In genomic region chr9:37026085-37026935, GRCh38 we compare ENCODE assay signal across 8 cellular contexts. TPM values are rescaled to one million over a fixed set of nuclear protein-coding genes. Genes with fewer than 3 reads are reported as not detected.
DNase-seq lines count a peak whose midpoint lies in the region; ATAC-seq and TF ChIP-seq lines count a peak whose summit lies in the region.

No MANE protein-coding gene starts in this region.

- no peaks in the 10 kb centered on the region for H3K36me3 ChIP-seq in iPS-20b (ENCODE audit: insufficient read depth, low read depth, low read length)
- no peaks in the 10 kb centered on the region for H3K36me3 ChIP-seq in mucosa of descending colon (ENCODE audit: low read depth)

- no peak overlapping the region for H3K27ac ChIP-seq in iPS-20b (ENCODE audit: low read length)

- H3K4me1 ChIP-seq in iPS-20b (ENCODE audit: insufficient read depth, low read length) = peaks cover 13% of the 10 kb centered on the region; the same call in 1 of the 2 replicates
- peaks cover 31% of the 10 kb centered on the region for H3K4me1 ChIP-seq in mucosa of descending colon (ENCODE audit: low read depth)

- H3K4me3 ChIP-seq in iPS-20b (ENCODE audit: low read length) = peak overlapping the region; percentile 59; the same call in 1 of the 2 replicates
- no peak overlapping the region for H3K4me3 ChIP-seq in mucosa of descending colon

- H3K9me3 ChIP-seq in iPS-20b (ENCODE audit: insufficient read depth, low read depth, low read length) (peaks cover 5% of the 10 kb centered on the region; the same call in 1 of the 2 replicates), mucosa of descending colon (no peaks in the 10 kb centered on the region)

- ATAC-seq in stimulated activated naive CD8-positive, alpha-beta T cell treated with anti-CD3 and anti-CD28 coated beads, Interleukin-15, Interleukin-2, amounts not matched to agents 100 U/mL and 50 U/mL, for 24 hours = no peak
- ATAC-seq in SK-N-SH treated with all-trans-retinoic acid at 6 μM for 48 hours = peak; percentile 30
- ATAC-seq in mucosa of descending colon = no peak
- no peak for ATAC-seq in HG03571 (IDR thresholded peaks at IDR 0.05; ENCODE audit: unreplicated experiment)
- ATAC-seq in HG03135 (IDR thresholded peaks at IDR 0.05; ENCODE audit: unreplicated experiment) = no peak

- H3K9me3 Mint-ChIP-seq in stimulated activated naive CD8-positive, alpha-beta T cell treated with anti-CD3 and anti-CD28 coated beads, Interleukin-15, Interleukin-2, amounts not matched to agents 100 ng/mL and 50 ng/mL, for 24 hours = no peaks in the 10 kb centered on the region

- no peak for TF ChIP-seq CTCF in mucosa of descending colon (IDR thresholded peaks at IDR 0.05)

- peak overlapping the region; percentile 71 for H3K4me3 Mint-ChIP-seq in stimulated activated naive CD8-positive, alpha-beta T cell treated with anti-CD3 and anti-CD28 coated beads, Interleukin-15, Interleukin-2, amounts not matched to agents 100 ng/mL and 50 ng/mL, for 24 hours

- H3K4me1 Mint-ChIP-seq in stimulated activated naive CD8-positive, alpha-beta T cell treated with anti-CD3 and anti-CD28 coated beads, Interleukin-15, Interleukin-2, amounts not matched to agents 100 ng/mL and 50 ng/mL, for 24 hours (ENCODE audit: low read depth) = peaks cover 46% of the 10 kb centered on the region

- H3K27ac Mint-ChIP-seq in stimulated activated naive CD8-positive, alpha-beta T cell treated with anti-CD3 and anti-CD28 coated beads, Interleukin-15, Interleukin-2, amounts not matched to agents 100 ng/mL and 50 ng/mL, for 24 hours = peak overlapping the region; percentile 64

- no peak overlapping the region for H3K9ac ChIP-seq in iPS-20b (ENCODE audit: low read depth, low read length)

- intact Hi-C loops in mucosa of descending colon (cut with DNase I, micrococcal nuclease) = no loop called here

- peaks cover 98% of the 10 kb centered on the region for H3K27me3 ChIP-seq in iPS-20b (ENCODE audit: insufficient read depth, low read length)

- peaks cover 81% of the 10 kb centered on the region for H3K27me3 Mint-ChIP-seq in stimulated activated naive CD8-positive, alpha-beta T cell treated with anti-CD3 and anti-CD28 coated beads, Interleukin-15, Interleukin-2, amounts not matched to agents 100 ng/mL and 50 ng/mL, for 24 hours

- no peak for DNase-seq in stimulated activated naive CD8-positive, alpha-beta T cell treated with anti-CD3 and anti-CD28 coated beads, Interleukin-15, Interleukin-2, amounts not matched to agents 100 U/mL and 50 U/mL, for 24 hours
- no peak for DNase-seq in mucosa of descending colon
- DNase-seq in SW 1271 (lab: John Stamatoyannopoulos, UW) = no peak

- H3K36me3 Mint-ChIP-seq in stimulated activated naive CD8-positive, alpha-beta T cell treated with anti-CD3 and anti-CD28 coated beads, Interleukin-15, Interleukin-2, amounts not matched to agents 100 ng/mL and 50 ng/mL, for 24 hours (ENCODE audit: low read depth) = no peaks in the 10 kb centered on the region

TF ChIP-seq in SK-N-SH treated with all-trans-retinoic acid at 6 μM for 48 hours, 23 proteins besides CTCF, POLR2A, EP300 and RAD21:
- TF ChIP-seq PPARA (CRISPR knock-in tag; IDR thresholded peaks at IDR 0.05; ENCODE audit: borderline replicate concordance) = no peak
- no peak for TF ChIP-seq ESRRG (CRISPR knock-in tag; IDR thresholded peaks at IDR 0.05)
- TF ChIP-seq ISL1 (CRISPR knock-in tag; IDR thresholded peaks at IDR 0.05) = no peak
- no peak for TF ChIP-seq ZNF70 (CRISPR knock-in tag; IDR thresholded peaks at IDR 0.05)
- TF ChIP-seq POU6F1 (CRISPR knock-in tag; IDR thresholded peaks at IDR 0.05; ENCODE audit: borderline replicate concordance, low read depth) = no peak
- no peak for TF ChIP-seq RARB (CRISPR knock-in tag; IDR thresholded peaks at IDR 0.05)
- TF ChIP-seq ZNF8 (CRISPR knock-in tag; IDR thresholded peaks at IDR 0.05) = no peak
- TF ChIP-seq CSDC2 (CRISPR knock-in tag; IDR thresholded peaks at IDR 0.05) = no peak
- TF ChIP-seq TSHZ2 (CRISPR knock-in tag; IDR thresholded peaks at IDR 0.05) = no peak
- no peak for TF ChIP-seq TCF4 (CRISPR knock-in tag; IDR thresholded peaks at IDR 0.05; ENCODE audit: borderline replicate concordance)
- TF ChIP-seq ARNTL (CRISPR knock-in tag; IDR thresholded peaks at IDR 0.05; ENCODE audit: borderline replicate concordance, low read depth) = no peak
- TF ChIP-seq ZC3H10 (CRISPR knock-in tag; IDR thresholded peaks at IDR 0.05) = no peak
- no peak for TF ChIP-seq OSR1 (CRISPR knock-in tag; IDR thresholded peaks at IDR 0.05)
- no peak for TF ChIP-seq ZFP30 (CRISPR knock-in tag; IDR thresholded peaks at IDR 0.05)
- TF ChIP-seq ZFP3 (CRISPR knock-in tag; IDR thresholded peaks at IDR 0.05) = no peak
- TF ChIP-seq GLIS3 (CRISPR knock-in tag; IDR thresholded peaks at IDR 0.05) = no peak
- no peak for TF ChIP-seq CREB5 (CRISPR knock-in tag; IDR thresholded peaks at IDR 0.05; ENCODE audit: low read depth)
- no peak for TF ChIP-seq TOX (CRISPR knock-in tag; IDR thresholded peaks at IDR 0.05; ENCODE audit: borderline replicate concordance)

RNA-seq across cellular contexts. Expression of gene PAX5, which starts 7.8 kb away (rescaled TPM):
- under 1 TPM in 2 of 3 donors, not detected in 1; 0.29 to 0.32 TPM for total RNA-seq in mucosa of descending colon
